Comparison of ENCODE assay signal across 18 cellular contexts in the genomic region with DNA sequence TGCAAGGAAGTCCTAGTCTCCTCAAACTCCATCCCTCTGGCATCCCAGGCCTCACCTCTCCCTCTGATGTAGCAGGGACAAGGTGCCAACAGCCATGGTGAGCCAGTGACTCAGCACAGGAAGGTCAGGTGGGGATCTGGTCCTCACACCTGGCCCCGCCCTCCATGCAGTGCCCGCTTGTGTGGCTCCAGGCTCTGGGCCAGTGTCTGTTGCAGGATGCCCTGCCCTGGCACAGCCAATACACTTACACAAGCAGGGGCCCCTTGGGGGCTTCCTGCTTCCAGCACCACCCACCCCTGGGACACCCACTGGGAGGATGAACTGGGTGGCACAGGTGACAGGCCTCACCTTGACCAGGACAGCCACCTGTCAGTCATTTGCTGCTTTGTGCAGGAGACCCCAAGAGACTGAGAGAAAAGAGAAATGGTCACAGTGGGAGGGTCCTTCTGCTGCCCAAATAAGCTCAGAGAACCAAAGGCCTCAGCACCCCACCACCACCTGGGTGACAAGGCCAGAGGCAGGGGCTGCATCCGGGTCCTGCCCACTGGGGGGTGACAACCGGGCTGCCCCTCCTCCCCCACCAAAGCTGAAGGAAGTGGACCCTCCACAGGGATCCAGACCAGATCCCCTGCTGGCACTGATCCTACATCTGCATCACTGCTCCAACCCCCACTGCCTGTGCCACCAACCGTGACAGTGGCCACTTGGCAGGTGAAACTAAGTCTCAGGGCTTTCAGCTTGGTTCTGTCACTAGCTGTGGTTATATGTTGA.
DNase-seq lines count a peak whose midpoint lies in the region; ATAC-seq and TF ChIP-seq lines count a peak whose summit lies in the region.
"Had no signal": no experiment of that assay in that cellular context is flagged by ENCODE, and none has a peak within 500 bp of the region (broad histone marks: within the 10 kb centered on the region; RNA-seq: fewer than 3 reads in every experiment).

No MANE protein-coding gene starts in this region.

- peak; percentile 20 for ATAC-seq in upper lobe of right lung
- ATAC-seq: GM12878, GM23338, HCT116 had no signal

- intact Hi-C loops in esophagus muscularis mucosa (cut with DNase I) (no loop called here), upper lobe of right lung (cut with DNase I) (no loop called here), transverse colon (cut with DNase I; ENCODE audit: low total_unique reads) (no loop called here)

- TF ChIP-seq EP300 in esophagus muscularis mucosa (IDR thresholded peaks at IDR 0.05) (no peak), transverse colon (IDR thresholded peaks at IDR 0.05; ENCODE audit: low read depth) (no peak)

- no peaks in the 10 kb centered on the region for H4K20me1 ChIP-seq in BLaER1 treated with 17β-estradiol and CSF1 and Interleukin-3, amounts not matched to agents 10 nM and 100 nM

- H3K36me3 ChIP-seq in BLaER1 treated with 17β-estradiol and CSF1 and Interleukin-3, amounts not matched to agents 10 nM and 100 nM = no peaks in the 10 kb centered on the region
- H3K36me3 ChIP-seq in esophagus muscularis mucosa (no peaks in the 10 kb centered on the region), upper lobe of right lung (no peaks in the 10 kb centered on the region), transverse colon (no peaks in the 10 kb centered on the region)

- H3K27ac ChIP-seq in BLaER1 treated with 17β-estradiol and CSF1 and Interleukin-3, amounts not matched to agents 10 nM and 100 nM = no peak overlapping the region
- H3K27ac ChIP-seq in esophagus muscularis mucosa (replicated peaks in 1 of 4) = no peak overlapping the region
- H3K27ac ChIP-seq in upper lobe of right lung = no peak overlapping the region
- H3K27ac ChIP-seq in transverse colon = no peak overlapping the region

- no peaks in the 10 kb centered on the region for H3K27me3 Mint-ChIP-seq in osteocyte (ENCODE audit: unreplicated experiment)
- H3K27me3 Mint-ChIP-seq: CD4-positive, alpha-beta T cell had no signal

- no peaks in the 10 kb centered on the region for H3K27me3 ChIP-seq in BLaER1 treated with 17β-estradiol and CSF1 and Interleukin-3, amounts not matched to agents 10 nM and 100 nM
- H3K27me3 ChIP-seq in esophagus muscularis mucosa (peaks cover 0 to 15% (median 0%) of the 10 kb centered on the region in 4 donors), upper lobe of right lung (no peaks in the 10 kb centered on the region), transverse colon (no peaks in the 10 kb centered on the region)

- H3K4me1 Mint-ChIP-seq in osteocyte (ENCODE audit: unreplicated experiment) = no peaks in the 10 kb centered on the region
- H3K4me1 Mint-ChIP-seq: CD14-positive monocyte; CD8-positive, alpha-beta memory T cell; GM23338; H9 had no signal

- TF ChIP-seq CTCF in esophagus muscularis mucosa (IDR thresholded peaks at IDR 0.05) = no peak
- TF ChIP-seq CTCF in osteocyte (IDR thresholded peaks at IDR 0.05) = no peak
- no peak for TF ChIP-seq CTCF in upper lobe of right lung (IDR thresholded peaks at IDR 0.05)
- TF ChIP-seq CTCF in transverse colon (IDR thresholded peaks at IDR 0.05) = no peak

- H3K4me3 ChIP-seq in BLaER1 treated with 17β-estradiol and CSF1 and Interleukin-3, amounts not matched to agents 10 nM and 100 nM = no peak overlapping the region
- H3K4me3 ChIP-seq in esophagus muscularis mucosa = no peak overlapping the region
- no peak overlapping the region for H3K4me3 ChIP-seq in upper lobe of right lung
- no peak overlapping the region for H3K4me3 ChIP-seq in transverse colon
- H3K4me3 ChIP-seq: GM12878, GM23338 had no signal

- TF ChIP-seq POLR2A in esophagus muscularis mucosa (IDR thresholded peaks at IDR 0.05; ENCODE audit: low read depth) (no peak), transverse colon (IDR thresholded peaks at IDR 0.05) (no peak)

- H3K9me3 ChIP-seq in BLaER1 treated with 17β-estradiol and CSF1 and Interleukin-3, amounts not matched to agents 10 nM and 100 nM (replicated peaks in 1 of 11) = peaks cover 0 to 6% (median 1%) of the 10 kb centered on the region in 11 experiments; a peak in 9 of 22 replicates
- H3K9me3 ChIP-seq in esophagus muscularis mucosa = no peaks in the 10 kb centered on the region
- H3K9me3 ChIP-seq in upper lobe of right lung = no peaks in the 10 kb centered on the region
- H3K9me3 ChIP-seq in transverse colon = no peaks in the 10 kb centered on the region

- no peak overlapping the region for H3K27ac Mint-ChIP-seq in osteocyte (ENCODE audit: unreplicated experiment)
- H3K27ac Mint-ChIP-seq: CD14-positive monocyte; CD4-positive, alpha-beta T cell; CD8-positive, alpha-beta memory T cell; GM23338; H9 had no signal

- DNase-seq in esophagus muscularis mucosa (ENCODE audit: extremely low spot score) = peak; percentile 86
- peak; percentile 78 for DNase-seq in osteocyte (ENCODE audit: extremely low spot score, unreplicated experiment)
- no peak for DNase-seq in upper lobe of right lung
- no peak for DNase-seq in transverse colon
- DNase-seq in activated T-cell treated with anti-CD3 and anti-CD28 coated beads, Interleukin-2, amount 50 U/mL, for 48 hours = no peak
- no peak for DNase-seq in hypothalamus (lab: John Stamatoyannopoulos, UW)
- DNase-seq: CD4-positive, alpha-beta T cell; CD8-positive, alpha-beta memory T cell; DMS 273 treated with DMSO at 0.1 percent for 48 hours; DMS79; EL; GDM1; H9 had no signal

- no CpG with 5 or more reads among the region's 5 CpGs for WGBS in esophagus muscularis mucosa
- WGBS in transverse colon (ENCODE audit: low coverage in 1 of 2), 2 donors = 88% methylated on average over 3 of the region's 5 CpGs; no CpG with 5 or more reads in 1 of the 2 donors

- peaks cover 26% of the 10 kb centered on the region for H3K9me3 Mint-ChIP-seq in osteocyte (ENCODE audit: unreplicated experiment)

- no peak overlapping the region for H3K9ac ChIP-seq in BLaER1 treated with 17β-estradiol and CSF1 and Interleukin-3, amounts not matched to agents 10 nM and 100 nM

- H3K4me1 ChIP-seq in BLaER1 treated with 17β-estradiol and CSF1 and Interleukin-3, amounts not matched to agents 10 nM and 100 nM = peaks cover 0 to 13% (median 8%) of the 10 kb centered on the region in 10 experiments; a peak in 9 of 20 replicates
- H3K4me1 ChIP-seq in esophagus muscularis mucosa = no peaks in the 10 kb centered on the region
- H3K4me1 ChIP-seq in upper lobe of right lung = no peaks in the 10 kb centered on the region
- no peaks in the 10 kb centered on the region for H3K4me1 ChIP-seq in transverse colon

- H3K4me2 ChIP-seq in BLaER1 treated with 17β-estradiol and CSF1 and Interleukin-3, amounts not matched to agents 10 nM and 100 nM = peak overlapping the region in 7 of 11 experiments; percentile 20 to 48 (median 35); a peak in 11 of 22 replicates
- H3K4me2 ChIP-seq: GM23338 had no signal

- no peaks in the 10 kb centered on the region for H3K36me3 Mint-ChIP-seq in osteocyte (ENCODE audit: unreplicated experiment)
- H3K36me3 Mint-ChIP-seq: CD14-positive monocyte had no signal

- H3K4me3 Mint-ChIP-seq in osteocyte (ENCODE audit: unreplicated experiment) = no peak overlapping the region
- H3K4me3 Mint-ChIP-seq: CD14-positive monocyte; CD4-positive, alpha-beta T cell; CD8-positive, alpha-beta memory T cell; GM23338; H9 had no signal

- in situ Hi-C loops in transverse colon (cut with MboI; ENCODE audit: low pct_ligation_motif_present in 1 of 4, low pct_unique_long_range_greater_than_20kb in 1 of 4, low sequenced_read_pairs in 3 of 4) = no loop called here

Comparison
In these comparisons a context has a peak if more than half of its experiments do, and no peak if none do; other contexts are left out.
1. DNase-seq: peak in esophagus muscularis mucosa (single experiment) and osteocyte (single experiment); none in upper lobe of right lung (single experiment), transverse colon (single experiment), activated T-cell treated with anti-CD3 and anti-CD28 coated beads, Interleukin-2, amount 50 U/mL, for 48 hours (0 of 2) and hypothalamus (0 of 51).